ENCODE assay signal across 8 cellular contexts in genomic region chrX:7147431-7147977, GRCh38. TPM values are rescaled to one million over a fixed set of nuclear protein-coding genes. Genes with fewer than 3 reads are reported as not detected.
DNase-seq lines count a peak whose midpoint lies in the region; ATAC-seq and TF ChIP-seq lines count a peak whose summit lies in the region.

STS (plus strand) TSS chrX:7147712; CDS start chrX:7253200, 105,488 bp downstream.

- no peak for TF ChIP-seq CTCF in 22Rv1 (IDR thresholded peaks at IDR 0.05)
- TF ChIP-seq CTCF in PC-9 (conservative IDR thresholded peaks at IDR 0.05), result no peak

- no peaks in the 10 kb centered on the region for H3K27me3 ChIP-seq in PC-9 (ENCODE audit: insufficient read depth, low read depth)
- H3K27me3 ChIP-seq in adipocyte (replicated peaks; ENCODE audit: control insufficient read depth, insufficient read depth, low read length), result no peaks in the 10 kb centered on the region
- no peaks in the 10 kb centered on the region for H3K27me3 ChIP-seq in right cardiac atrium (ENCODE audit: control insufficient read depth, insufficient read depth)

- intact Hi-C loops in PC-9 (cut with micrococcal nuclease; ENCODE audit: unreplicated experiment), result no loop called here
- intact Hi-C loops in right cardiac atrium (cut with DNase I), result no loop called here

- H2AFZ ChIP-seq in PC-9, result peak within 1 kb of the TSS; percentile 97

- peak within 1 kb of the TSS; percentile 95 for H3K9ac ChIP-seq in adipocyte (ENCODE audit: low read length)

- POLR2A ChIA-PET in PC-9 (lab: Charles Lee; ENCODE audit: unreplicated experiment), result interaction anchor here (0.7 kb wide), 1 partner anchor 452 kb away, joined by 3 read pairs; no protein-coding TSS in a partner anchor

- H3K4me3 ChIP-seq in PC-9 (peak within 1 kb of the TSS; percentile 90), adipocyte (ENCODE audit: low read length) (peak within 1 kb of the TSS; percentile 89), right cardiac atrium (ENCODE audit: low read length) (peak within 1 kb of the TSS; percentile 75)

- peak; percentile 11 to 46 for DNase-seq in PC-9
- peak; percentile 77 for DNase-seq in adipocyte (ENCODE audit: low read depth)
- peak; percentile 70 to 89 (median 79) for DNase-seq in right cardiac atrium
- peak; percentile 23 for DNase-seq in putamen (ENCODE audit: low spot score)
- DNase-seq in epidermal melanocyte (ENCODE audit: insufficient read length, low spot score), result no peak

- ATAC-seq in GM18519 (IDR thresholded peaks at IDR 0.05; ENCODE audit: low FRiP score, unreplicated experiment) (peak; percentile 21), HG03045 (IDR thresholded peaks at IDR 0.05; ENCODE audit: unreplicated experiment) (peak; percentile 47), right cardiac atrium (peak; percentile 81 to 82)

- H3K9me3 ChIP-seq in PC-9 (ENCODE audit: insufficient read depth, low read depth) (no peaks in the 10 kb centered on the region), adipocyte (ENCODE audit: control insufficient read depth, low read length) (no peaks in the 10 kb centered on the region), right cardiac atrium (ENCODE audit: control insufficient read depth, low read length) (no peaks in the 10 kb centered on the region)

- peaks cover 23% of the 10 kb centered on the region for H3F3A ChIP-seq in PC-9 (ENCODE audit: insufficient read depth, low read depth)

- H3K4me2 ChIP-seq in PC-9, result peak within 1 kb of the TSS; percentile 85

- H4K20me1 ChIP-seq in PC-9 (ENCODE audit: insufficient read depth), result no peaks in the 10 kb centered on the region

- H3K79me2 ChIP-seq in PC-9 (ENCODE audit: low read depth), result peaks cover 69% of the 10 kb centered on the region

- no peaks in the 10 kb centered on the region for H3K9me2 ChIP-seq in PC-9 (ENCODE audit: insufficient read depth)

- no peaks in the 10 kb centered on the region for H3K36me3 ChIP-seq in PC-9 (ENCODE audit: low read depth)
- H3K36me3 ChIP-seq in adipocyte (ENCODE audit: control insufficient read depth, insufficient read depth, low read length, severe bottlenecking), result no peaks in the 10 kb centered on the region

- BruUV-seq in PC-9 (replicated peaks; lab: Mats Ljungman, UMichigan), result no TSS peak

- H3K4me1 ChIP-seq in PC-9 (replicated peaks; ENCODE audit: insufficient read depth), result peaks cover 38% of the 10 kb centered on the region
- H3K4me1 ChIP-seq in adipocyte (ENCODE audit: control insufficient read depth, insufficient read depth, low read length), result peaks cover 14% of the 10 kb centered on the region
- no peaks in the 10 kb centered on the region for H3K4me1 ChIP-seq in right cardiac atrium (ENCODE audit: control insufficient read depth, insufficient read depth, low read length)

- peak within 1 kb of the TSS; percentile 80 for H3K27ac ChIP-seq in 22Rv1
- peak within 1 kb of the TSS; percentile 99 for H3K27ac ChIP-seq in PC-9
- peak within 1 kb of the TSS; percentile 93 for H3K27ac ChIP-seq in right cardiac atrium (ENCODE audit: low read length)

- under 1% methylated on average over 61 of the region's 61 CpGs for WGBS in right cardiac atrium

- CTCF ChIA-PET in PC-9 (lab: Charles Lee), result no interaction called here

RNA-seq across cellular contexts. Expression of gene STS, which starts in this region (rescaled TPM):
- total RNA-seq in PC-9 (2021) (2.2 and 3.3 TPM in 2 replicates), right cardiac atrium (1 to 10 TPM; 6.7 to 8.1 (median 6.8) TPM)
- 2.7 TPM for polyA plus RNA-seq in right cardiac atrium

Comparison
In these comparisons a context has a peak if more than half of its experiments do, and no peak if none do; other contexts are left out.
1. ATAC-seq: peak in every context shown above with its lines; median percentile 82 in right cardiac atrium; 47 in HG03045; 21 in GM18519.